ENCODE assay signal across 30 cellular contexts in genomic region chr4:174699654-174700053, GRCh38.
"Had no signal": no experiment of that assay in that cellular context is flagged by ENCODE, and none has a peak within 500 bp of the region (broad histone marks: within the 10 kb centered on the region; RNA-seq: fewer than 3 reads in every experiment).

No MANE protein-coding gene starts in this region.

- H3K36me3 ChIP-seq: cardiac muscle cell, SJSA1 had no signal

- H3K4me3 Mint-ChIP-seq: activated B cell treated with CpG ODN at 0.5 μM for 24 hours; activated CD4-positive, alpha-beta memory T cell treated with anti-CD3 and anti-CD28 coated beads for 36 hours; activated naive CD4-positive, alpha-beta T cell treated with anti-CD3 and anti-CD28 coated beads, Interleukin-2, amount 10 ng/mL, durations not matched to agents 7 days and 5 days; activated naive CD8-positive, alpha-beta T cell; activated naive CD8-positive, alpha-beta T cell treated with anti-CD3 and anti-CD28 coated beads, Interleukin-2, amount 50 U/mL, for 24 hours; activated T-cell treated with anti-CD3 and anti-CD28 coated beads, Interleukin-2, amount 50 U/mL, for 4 hours; activated T-helper 1 cell treated with anti-CD3 and anti-CD28 coated beads, Interleukin-12 subunit alpha, Interleukin-12 subunit beta, Interleukin-2, Interleukin-4 antibody, amounts not matched to agents 30 ng/mL and 10 ng/mL and 1 ng/mL, durations not matched to agents 14 hours and 24 hours and 36 hours; central memory CD8-positive, alpha-beta T cell; T-helper 1 cell treated with Interleukin-12 subunit alpha and Interleukin-12 subunit beta and Interleukin-4 antibody, amounts not matched to agents 30 μg/mL and 1 μg/mL, for 36 hours; T-helper 2 cell treated with Interferon-gamma antibody and Interleukin-4, amounts not matched to agents 5 μg/mL and 100 μg/mL, for 36 hours had no signal

- H3K4me2 ChIP-seq: SK-N-SH had no signal

- H3K27me3 Mint-ChIP-seq: activated B cell treated with CpG ODN at 0.5 μM for 24 hours; activated CD4-positive, alpha-beta memory T cell treated with anti-CD3 and anti-CD28 coated beads for 36 hours; activated naive CD4-positive, alpha-beta T cell treated with anti-CD3 and anti-CD28 coated beads, Interleukin-2, amount 10 ng/mL, durations not matched to agents 7 days and 5 days; activated naive CD8-positive, alpha-beta T cell treated with anti-CD3 and anti-CD28 coated beads, Interleukin-2, amount 50 U/mL, for 24 hours; central memory CD8-positive, alpha-beta T cell had no signal

- H3K27me3 ChIP-seq: cardiac muscle cell, SJSA1 had no signal

- ATAC-seq: activated naive CD8-positive, alpha-beta T cell treated with anti-CD3 and anti-CD28 coated beads, Interleukin-2, amount 50 U/mL, for 24 hours; activated T-cell treated with anti-CD3 and anti-CD28 coated beads, Interleukin-2, amount 50 U/mL, for 4 hours; Panc1 had no signal

- H3K27ac ChIP-seq: cardiac muscle cell, SJSA1 had no signal

- H3K36me3 Mint-ChIP-seq: activated CD4-positive, alpha-beta memory T cell treated with anti-CD3 and anti-CD28 coated beads for 36 hours; activated naive CD4-positive, alpha-beta T cell treated with anti-CD3 and anti-CD28 coated beads, Interleukin-2, amount 10 ng/mL, durations not matched to agents 7 days and 5 days; activated naive CD8-positive, alpha-beta T cell had no signal

- H3K4me1 ChIP-seq: SJSA1 had no signal

- H3K27ac Mint-ChIP-seq: activated B cell treated with CpG ODN at 0.5 μM for 24 hours; activated CD4-positive, alpha-beta memory T cell treated with anti-CD3 and anti-CD28 coated beads for 36 hours; activated naive CD4-positive, alpha-beta T cell treated with anti-CD3 and anti-CD28 coated beads, Interleukin-2, amount 10 ng/mL, durations not matched to agents 7 days and 5 days; activated naive CD8-positive, alpha-beta T cell; activated naive CD8-positive, alpha-beta T cell treated with anti-CD3 and anti-CD28 coated beads, Interleukin-2, amount 50 U/mL, for 24 hours; activated T-helper 1 cell treated with anti-CD3 and anti-CD28 coated beads, Interleukin-12 subunit alpha, Interleukin-12 subunit beta, Interleukin-2, Interleukin-4 antibody, amounts not matched to agents 30 ng/mL and 10 ng/mL and 1 ng/mL, durations not matched to agents 14 hours and 24 hours and 36 hours; T-helper 1 cell treated with Interleukin-12 subunit alpha and Interleukin-12 subunit beta and Interleukin-4 antibody, amounts not matched to agents 30 μg/mL and 1 μg/mL, for 36 hours; T-helper 2 cell treated with Interferon-gamma antibody and Interleukin-4, amounts not matched to agents 5 μg/mL and 100 μg/mL, for 36 hours had no signal

- H3K4me1 Mint-ChIP-seq: activated B cell treated with CpG ODN at 0.5 μM for 24 hours; activated naive CD4-positive, alpha-beta T cell treated with anti-CD3 and anti-CD28 coated beads, Interleukin-2, amount 10 ng/mL, durations not matched to agents 7 days and 5 days; activated naive CD8-positive, alpha-beta T cell treated with anti-CD3 and anti-CD28 coated beads, Interleukin-2, amount 50 U/mL, for 24 hours; central memory CD8-positive, alpha-beta T cell had no signal

- DNase-seq: activated B cell treated with CpG ODN at 0.5 μM for 24 hours; activated CD4-positive, alpha-beta memory T cell treated with anti-CD3 and anti-CD28 coated beads for 36 hours; activated CD4-positive, alpha-beta T cell treated with anti-CD3 and anti-CD28 coated beads for 4 hours; activated CD4-positive, alpha-beta T cell treated with anti-CD3 and anti-CD28 coated beads, Interleukin-2, amount 50 U/mL, for 1 hour; activated CD4-positive, CD25-positive, alpha-beta regulatory T cell treated with anti-CD3 and anti-CD28 coated beads, Interleukin-2, amount 50 U/mL, for 72 hours; activated CD8-positive, alpha-beta memory T cell treated with anti-CD3 and anti-CD28 coated beads, Interleukin-2, amount 50 U/mL, for 4 hours; activated naive CD4-positive, alpha-beta T cell treated with anti-CD3 and anti-CD28 coated beads, Interleukin-2, amount 10 ng/mL, durations not matched to agents 7 days and 5 days; activated naive CD8-positive, alpha-beta T cell treated with anti-CD3 and anti-CD28 coated beads, Interleukin-2, amount 50 U/mL, for 24 hours; activated T-cell treated with anti-CD3 and anti-CD28 coated beads for 4 hours; activated T-cell treated with anti-CD3 and anti-CD28 coated beads, Interleukin-2, amount 50 U/mL, for 4 hours; aorta; NCI-H1105; NCI-H1417 treated with DMSO at 0.1 percent for 48 hours; NCI-H1694; NCI-H1930; NCI-H2081 treated with DMSO at 0.1 percent for 48 hours; NCI-H226; NCI-H446 treated with DMSO at 0.1 percent for 48 hours; NCI-H524; RPMI8226; SHP77 treated with DMSO at 0.1 percent for 48 hours; SK-N-SH had no signal

- H3K9me3 Mint-ChIP-seq: activated B cell treated with CpG ODN at 0.5 μM for 24 hours; activated CD4-positive, alpha-beta memory T cell treated with anti-CD3 and anti-CD28 coated beads for 36 hours; activated naive CD4-positive, alpha-beta T cell treated with anti-CD3 and anti-CD28 coated beads, Interleukin-2, amount 10 ng/mL, durations not matched to agents 7 days and 5 days; activated naive CD8-positive, alpha-beta T cell treated with anti-CD3 and anti-CD28 coated beads, Interleukin-2, amount 50 U/mL, for 24 hours; activated T-cell treated with anti-CD3 and anti-CD28 coated beads, Interleukin-2, amount 50 U/mL, for 4 hours; activated T-helper 1 cell treated with anti-CD3 and anti-CD28 coated beads, Interleukin-12 subunit alpha, Interleukin-12 subunit beta, Interleukin-2, Interleukin-4 antibody, amounts not matched to agents 30 ng/mL and 10 ng/mL and 1 ng/mL, durations not matched to agents 14 hours and 24 hours and 36 hours; T-helper 1 cell treated with Interleukin-12 subunit alpha and Interleukin-12 subunit beta and Interleukin-4 antibody, amounts not matched to agents 30 μg/mL and 1 μg/mL, for 36 hours; T-helper 2 cell treated with Interferon-gamma antibody and Interleukin-4, amounts not matched to agents 5 μg/mL and 100 μg/mL, for 36 hours had no signal

- H3K4me3 ChIP-seq: cardiac muscle cell, SJSA1 had no signal

- H3K9me3 ChIP-seq: SJSA1, SK-N-SH had no signal
